ENCODE assay signal across 1 cellular context in genomic region chr2:99403524-99403923, GRCh38.
TF ChIP-seq lines count a peak whose summit lies in the region.

No MANE protein-coding gene starts in this region.

TF ChIP-seq in HEK293, 187 proteins besides CTCF, POLR2A, EP300 and RAD21 (continued from another document):
- TF ChIP-seq ZBTB11 (tag by site-specific recombination; conservative IDR thresholded peaks at IDR 0.05; ENCODE audit: low read depth), result no peak
- TF ChIP-seq ZNF610 (tag by site-specific recombination; IDR thresholded peaks at IDR 0.05; ENCODE audit: borderline replicate concordance), result no peak
- TF ChIP-seq ZNF837 (tag by site-specific recombination; IDR thresholded peaks at IDR 0.05), result no peak
- TF ChIP-seq ZNF600 (tag by site-specific recombination; IDR thresholded peaks at IDR 0.05), result no peak
